Comparison of ENCODE assay signal across 18 cellular contexts in genomic region chr12:20127401-20127800, GRCh38.
DNase-seq lines count a peak whose midpoint lies in the region; FAIRE-seq and TF ChIP-seq lines count a peak whose summit lies in the region.
"Had no signal": no experiment of that assay in that cellular context is flagged by ENCODE, and none has a peak within 500 bp of the region (broad histone marks: within the 10 kb centered on the region; RNA-seq: fewer than 3 reads in every experiment).

No MANE protein-coding gene starts in this region.

- in situ Hi-C loops in HAP-1 (cut with MboI; ENCODE audit: low sequenced_read_pairs), result no loop called here

- no peak overlapping the region for H2AK5ac ChIP-seq in H1 (ENCODE audit: low read depth, low read length)

- no peaks in the 10 kb centered on the region for H3K9me3 ChIP-seq in H1 (ENCODE audit: insufficient read depth in 2 of 2, low read depth in 1 of 2, low read length in 1 of 2)
- H3K9me3 ChIP-seq in HAP-1, result no peaks in the 10 kb centered on the region
- H3K9me3 ChIP-seq: SJSA1 had no signal

- H4K5ac ChIP-seq in H1 (ENCODE audit: insufficient read length, low read depth, low read length), result no peak overlapping the region

- H2BK120ac ChIP-seq in H1 (replicated peaks; ENCODE audit: low read depth, low read length), result no peak overlapping the region

- H2BK5ac ChIP-seq in H1 (ENCODE audit: low read depth, low read length), result no peak overlapping the region

- 90% methylated on average over 2 of the region's 2 CpGs; no CpG with 5 or more reads in 1 of the 2 experiments for WGBS in H1 (ENCODE audit: extremely low coverage in 1 of 2, insufficient coverage in 1 of 2, insufficient read length in 1 of 2, insufficient replicate concordance in 2 of 2, low coverage in 1 of 2, low lambda C conversion rate in 2 of 2, missing lambda C conversion rate in 1 of 2), 2 experiments

- TF ChIP-seq RAD21 in H1 (IDR thresholded peaks at IDR 0.05 in 1 of 2, conservative IDR thresholded peaks at IDR 0.05 in 1 of 2; ENCODE audit: low read depth in 2 of 2, low read length in 2 of 2), result no peak

- H3K36me3 ChIP-seq in H1 (ENCODE audit: control insufficient read depth in 2 of 4, insufficient read depth in 4 of 4, low read length in 3 of 4) (no peaks in the 10 kb centered on the region), HAP-1 (replicated peaks) (no peaks in the 10 kb centered on the region)
- H3K36me3 ChIP-seq: SJSA1 had no signal

- H3K4me2 ChIP-seq in H1 (ENCODE audit: insufficient read depth in 1 of 2, low read depth in 2 of 2, low read length in 2 of 2), result no peak overlapping the region
- H3K4me2 ChIP-seq: KMS-11 had no signal

- peak; percentile 36 for DNase-seq in OCI-M1 (lab: John Stamatoyannopoulos, UW)
- no peak for DNase-seq in H1 (ENCODE audit: low read depth in 1 of 2, low spot score in 2 of 2)
- DNase-seq in fibroblast of villous mesenchyme (ENCODE audit: low read depth), result peak; percentile 12
- DNase-seq in activated CD8-positive, alpha-beta memory T cell treated with anti-CD3 and anti-CD28 coated beads, Interleukin-2, amount 50 U/mL, for 4 hours, result no peak
- DNase-seq in activated CD4-positive, alpha-beta T cell treated with anti-CD3 and anti-CD28 coated beads, Interleukin-2, amount 50 U/mL, for 1 hour, result no peak
- DNase-seq in NCI-H2196 treated with DMSO at 0.1 percent for 48 hours (lab: John Stamatoyannopoulos, UW; ENCODE audit: unreplicated experiment), result no peak
- DNase-seq in HAP-1 (ENCODE audit: low spot score in 2 of 2), result no peak
- DNase-seq: COR-L47, DMS 273 treated with DMSO at 0.1 percent for 48 hours, GOT3, HFFc6, NCI-H1417 treated with DMSO at 0.1 percent for 48 hours, NCI-H187 treated with DMSO at 0.1 percent for 48 hours, NCI-H345, NCI-H526 had no signal

- no peaks in the 10 kb centered on the region for H3K23me2 ChIP-seq in H1 (ENCODE audit: low read depth, low read length)

- no peak for TF ChIP-seq EP300 in H1 (IDR thresholded peaks at IDR 0.05; ENCODE audit: borderline replicate concordance in 1 of 2, low read depth in 2 of 2, low read length in 2 of 2)

- no peak overlapping the region for H4K91ac ChIP-seq in H1 (replicated peaks; ENCODE audit: insufficient read length, low read length)

- H3K23ac ChIP-seq in H1 (ENCODE audit: insufficient read length), result no peak overlapping the region

- H3K4ac ChIP-seq in H1 (replicated peaks; ENCODE audit: insufficient read length, low read depth, low read length), result no peak overlapping the region

- H2BK12ac ChIP-seq in H1 (ENCODE audit: low read depth, low read length), result no peak overlapping the region

- H3K18ac ChIP-seq in H1 (ENCODE audit: extremely low read depth, low read length), result no peak overlapping the region

- H3K14ac ChIP-seq in H1 (ENCODE audit: insufficient read length), result no peak overlapping the region

- no peak overlapping the region for H2BK20ac ChIP-seq in H1 (ENCODE audit: low read length)

- H3K27ac ChIP-seq in H1 (ENCODE audit: low read depth, low read length), result no peak overlapping the region
- H3K27ac ChIP-seq: KMS-11, SJSA1 had no signal

- TF ChIP-seq CTCF in H1 (IDR thresholded peaks at IDR 0.05; ENCODE audit: control extremely low read depth in 1 of 3, insufficient read depth in 1 of 3, low read depth in 1 of 3, low read length in 3 of 3), result no peak
- TF ChIP-seq CTCF in fibroblast of villous mesenchyme (IDR thresholded peaks at IDR 0.05; ENCODE audit: insufficient read depth, low read depth, low read length), result no peak

- H3K27me3 ChIP-seq in H1 (replicated peaks in 1 of 4; ENCODE audit: control insufficient read depth in 3 of 4, extremely low read depth in 1 of 4, insufficient read depth in 3 of 4, low read length in 3 of 4) (no peaks in the 10 kb centered on the region), HAP-1 (ENCODE audit: low read depth) (0 out of 2 replicates have a peak, but pooled peaks cover 10% of the 10 kb centered on the region)
- H3K27me3 ChIP-seq: SJSA1 had no signal

- no peak overlapping the region for H3K56ac ChIP-seq in H1 (replicated peaks; ENCODE audit: insufficient read length, low read depth, low read length)

- H4K20me1 ChIP-seq in H1 (replicated peaks in 1 of 2; ENCODE audit: control insufficient read depth in 1 of 2, insufficient read depth in 2 of 2, low read length in 2 of 2), result no peaks in the 10 kb centered on the region

- no peaks in the 10 kb centered on the region for H3K4me1 ChIP-seq in H1 (replicated peaks in 1 of 4; ENCODE audit: control insufficient read depth in 3 of 4, insufficient read depth in 4 of 4, low read length in 3 of 4)
- H3K4me1 ChIP-seq in HAP-1, result peaks cover 5% of the 10 kb centered on the region; the same call in 1 of the 2 replicates
- H3K4me1 ChIP-seq: SJSA1 had no signal

- no peaks in the 10 kb centered on the region for H3K79me1 ChIP-seq in H1 (ENCODE audit: low read depth, low read length)

- no peak overlapping the region for H3K9ac ChIP-seq in H1 (replicated peaks in 1 of 4; ENCODE audit: extremely low read depth in 1 of 4, low read depth in 3 of 4, low read length in 3 of 4)
- H3K9ac ChIP-seq: KMS-11 had no signal

- no peaks in the 10 kb centered on the region for H3K79me2 ChIP-seq in H1 (ENCODE audit: control insufficient read depth in 1 of 2, insufficient read depth in 2 of 2, low read length in 2 of 2)

- CTCF ChIA-PET in H1 (lab: Charles Lee; ENCODE audit: partially characterized antibody), result no interaction called here

- no peak overlapping the region for H4K8ac ChIP-seq in H1 (ENCODE audit: extremely low read depth, insufficient read depth, low read length)

- no peak overlapping the region for H2BK15ac ChIP-seq in H1 (ENCODE audit: low read length)

- TF ChIP-seq POLR2A in H1 (IDR thresholded peaks at IDR 0.05; ENCODE audit: control extremely low read depth in 1 of 2, low read depth in 2 of 2, low read length in 2 of 2), result no peak

- POLR2A ChIA-PET in H1 (lab: Charles Lee; ENCODE audit: partially characterized antibody), result no interaction called here

- FAIRE-seq in H1 (lab: Jason Lieb, UNC), result no peak
- FAIRE-seq: GM12878 had no signal

- 0 out of 2 replicates have a peak overlapping the region, but pooled peaks have one; percentile 7 for H2AFZ ChIP-seq in H1 (ENCODE audit: low read length)

- no peak overlapping the region for H3K4me3 ChIP-seq in H1 (ENCODE audit: extremely low read depth in 1 of 4, insufficient read depth in 2 of 4, low read depth in 3 of 4, low read length in 4 of 4)
- H3K4me3 ChIP-seq in fibroblast of villous mesenchyme (ENCODE audit: low read depth, low read length), result no peak overlapping the region
- H3K4me3 ChIP-seq in HAP-1, result no peak overlapping the region
- H3K4me3 ChIP-seq: GM12878, SJSA1 had no signal

TF ChIP-seq in H1, 55 proteins besides CTCF, POLR2A, EP300 and RAD21:
- TF ChIP-seq CREB1 (IDR thresholded peaks at IDR 0.05) (no peak), SP2 (IDR thresholded peaks at IDR 0.05; ENCODE audit: low read length) (no peak), RFX5 (IDR thresholded peaks at IDR 0.05; ENCODE audit: borderline replicate concordance, low read depth, low read length) (no peak), FOSL1 (IDR thresholded peaks at IDR 0.05; ENCODE audit: insufficient read depth, low read depth, low read length) (no peak), BACH1 (IDR thresholded peaks at IDR 0.05; ENCODE audit: low read length) (no peak), USF2 (IDR thresholded peaks at IDR 0.05; ENCODE audit: low read length) (no peak)

Comparison
In these comparisons a context has a peak if more than half of its experiments do, and no peak if none do; other contexts are left out.
1. DNase-seq: peak in OCI-M1 (single experiment) and fibroblast of villous mesenchyme (single experiment); none in H1 (0 of 2), activated CD8-positive, alpha-beta memory T cell treated with anti-CD3 and anti-CD28 coated beads, Interleukin-2, amount 50 U/mL, for 4 hours (single experiment), activated CD4-positive, alpha-beta T cell treated with anti-CD3 and anti-CD28 coated beads, Interleukin-2, amount 50 U/mL, for 1 hour (single experiment), NCI-H2196 treated with DMSO at 0.1 percent for 48 hours (single experiment) and HAP-1 (0 of 2).